In genomic region chr1:151314137-151314875, GRCh38 we compare ENCODE assay signal across 8 cellular contexts. TPM values are rescaled to one million over a fixed set of nuclear protein-coding genes. Genes with fewer than 3 reads are reported as not detected.
A peak's percentile ranks its signal among the peaks of the same experiment; 100 is the strongest.
DNase-seq lines count a peak whose midpoint lies in the region; ATAC-seq and TF ChIP-seq lines count a peak whose summit lies in the region.

No MANE protein-coding gene starts in this region.

- no peaks in the 10 kb centered on the region for H3K9me3 Mint-ChIP-seq in natural killer cell

- H3K27me3 ChIP-seq in SJCRH30 (no peaks in the 10 kb centered on the region), fibroblast of lung (ENCODE audit: control insufficient read depth, insufficient read depth, low read length) (no peaks in the 10 kb centered on the region)

- H3K4me2 ChIP-seq in fibroblast of lung (ENCODE audit: extremely low read depth, insufficient read depth, low read length), result peak overlapping the region; percentile 59

- H3K36me3 ChIP-seq in SJCRH30, result peaks cover 14% of the 10 kb centered on the region
- H3K36me3 ChIP-seq in fibroblast of lung (ENCODE audit: control insufficient read depth, insufficient read depth, low read length), result peaks cover 12% of the 10 kb centered on the region

- no peak overlapping the region for H3K4me3 Mint-ChIP-seq in natural killer cell

- H3K4me1 Mint-ChIP-seq in natural killer cell, result peaks cover 26 to 40% of the 10 kb centered on the region in 2 donors

- DNase-seq in AG09309 (ENCODE audit: low read depth), result peak; percentile 32
- peak; percentile 32 to 45 for DNase-seq in SJCRH30
- peak; percentile 88 to 92 for DNase-seq in fibroblast of lung (ENCODE audit: low read depth in 2 of 2)
- no peak for DNase-seq in natural killer cell
- DNase-seq in activated CD4-positive, alpha-beta T cell treated with anti-CD3 and anti-CD28 coated beads for 48 hours, result no peak

- no peak overlapping the region for H2AFZ ChIP-seq in fibroblast of lung (ENCODE audit: low read length)

- H3K9ac ChIP-seq in fibroblast of lung (ENCODE audit: insufficient read depth, low read length), result no peak overlapping the region

- H3K27ac ChIP-seq in SJCRH30 (peak overlapping the region; percentile 29; the same call in 1 of the 2 replicates), fibroblast of lung (ENCODE audit: insufficient read depth, low read length) (peak overlapping the region; percentile 95)

- peaks cover 25% of the 10 kb centered on the region for H3K79me2 ChIP-seq in fibroblast of lung (ENCODE audit: control insufficient read depth, insufficient read depth, low read length)

- ATAC-seq in natural killer cell, result no peak
- ATAC-seq in GM18520 (IDR thresholded peaks at IDR 0.05; ENCODE audit: unreplicated experiment), result no peak
- no peak for ATAC-seq in GM19455 (IDR thresholded peaks at IDR 0.05; ENCODE audit: unreplicated experiment)
- no peak for ATAC-seq in GM18511 (IDR thresholded peaks at IDR 0.05; ENCODE audit: unreplicated experiment)

- H4K20me1 ChIP-seq in fibroblast of lung (ENCODE audit: control insufficient read depth, extremely low read depth, insufficient read depth, low read length), result no peaks in the 10 kb centered on the region

- TF ChIP-seq CTCF in AG09309 (IDR thresholded peaks at IDR 0.05; ENCODE audit: control insufficient read depth, insufficient read depth, low read depth, low read length, missing control alignments) (no peak), fibroblast of lung (conservative IDR thresholded peaks at IDR 0.05 in 1 of 2, IDR thresholded peaks at IDR 0.05 in 1 of 2; ENCODE audit: low read depth in 1 of 2, low read length in 2 of 2) (no peak), natural killer cell (IDR thresholded peaks at IDR 0.05) (no peak)

- H3K36me3 Mint-ChIP-seq in natural killer cell, result no peaks in the 10 kb centered on the region

- H3K9me3 ChIP-seq in SJCRH30 (replicated peaks) (no peaks in the 10 kb centered on the region), fibroblast of lung (ENCODE audit: control insufficient read depth, insufficient read depth, low read depth, low read length) (no peaks in the 10 kb centered on the region)

- H3K4me3 ChIP-seq in AG09309 (ENCODE audit: control insufficient read depth, low read depth, low read length), result no peak overlapping the region
- no peak overlapping the region for H3K4me3 ChIP-seq in SJCRH30
- H3K4me3 ChIP-seq in fibroblast of lung (replicated peaks in 1 of 4; ENCODE audit: control extremely low read depth in 1 of 4, insufficient read depth in 1 of 4, low read depth in 3 of 4, low read length in 4 of 4), result peak overlapping the region in 1 of 4 experiments; percentile 20

- H3K27ac Mint-ChIP-seq in natural killer cell, result peak overlapping the region; percentile 21 to 27

- intact Hi-C loops in natural killer cell (cut with micrococcal nuclease), result no loop called here

- H3K27me3 Mint-ChIP-seq in natural killer cell (ENCODE audit: low read depth in 2 of 2), result no peaks in the 10 kb centered on the region

- H3K4me1 ChIP-seq in SJCRH30 (peaks cover 44% of the 10 kb centered on the region), fibroblast of lung (ENCODE audit: control insufficient read depth, extremely low read depth, insufficient read depth, low read length) (peaks cover 49% of the 10 kb centered on the region)

RNA-seq across cellular contexts. Expression of gene PI4KB, which starts 12.9 kb away (rescaled TPM):
- 29.4 and 32.3 TPM in 2 replicates for total RNA-seq in SJCRH30 (2014; rRNA removed; shearing (Covaris generic))
- 42.1 and 65.7 TPM in 2 replicates for total RNA-seq in fibroblast of lung
- 75.4 and 92.9 TPM in 2 replicates for polyA plus RNA-seq in fibroblast of lung
- 47.5 and 58.3 TPM in 2 replicates for polyA plus RNA-seq in fibroblast of lung (2012)
- polyA minus RNA-seq in fibroblast of lung (ENCODE audit: low replicate concordance), result 181 and 222 TPM in 2 replicates
- total RNA-seq in natural killer cell, result 10 to 100 TPM; 68.2 to 99.3 (median 95.0) TPM

RNA-seq across cellular contexts. Expression of gene ZNF687, which starts 32.2 kb away (rescaled TPM):
- 16.1 and 17.6 TPM in 2 replicates for total RNA-seq in SJCRH30 (2014; rRNA removed; shearing (Covaris generic))
- 8.2 and 11.7 TPM in 2 replicates for total RNA-seq in fibroblast of lung
- polyA plus RNA-seq in fibroblast of lung, result 7.2 and 7.6 TPM in 2 replicates
- 9.0 and 9.6 TPM in 2 replicates for polyA plus RNA-seq in fibroblast of lung (2012)
- 41.4 and 61.9 TPM in 2 replicates for polyA minus RNA-seq in fibroblast of lung (ENCODE audit: low replicate concordance)
- 10 to 100 TPM; 48.1 to 52.2 (median 48.6) TPM for total RNA-seq in natural killer cell

RNA-seq across cellular contexts. Expression of gene RFX5, which starts 32.7 kb away (rescaled TPM):
- total RNA-seq in SJCRH30 (2014; rRNA removed; shearing (Covaris generic)), result 29.1 and 33.2 TPM in 2 replicates
- total RNA-seq in fibroblast of lung, result 21.6 and 35.5 TPM in 2 replicates
- 18.4 and 20.1 TPM in 2 replicates for polyA plus RNA-seq in fibroblast of lung
- polyA plus RNA-seq in fibroblast of lung (2012), result 15.2 and 16.1 TPM in 2 replicates
- 20.7 and 104 TPM in 2 replicates for polyA minus RNA-seq in fibroblast of lung (ENCODE audit: low replicate concordance)
- total RNA-seq in natural killer cell, result 100 to 1,000 TPM in 2 of 3 donors, 10 to 100 TPM in 1; 72.6 to 111 (median 110) TPM

RNA-seq across cellular contexts. Expression of gene SELENBP1, which starts 58.2 kb away (rescaled TPM):
- total RNA-seq in SJCRH30 (2014; rRNA removed; shearing (Covaris generic)), result 10.4 and 11.8 TPM in 2 replicates
- total RNA-seq in fibroblast of lung (59.6 and 65.9 TPM in 2 replicates), natural killer cell (not detected)
- polyA plus RNA-seq in fibroblast of lung, result 60.6 and 85.4 TPM in 2 replicates
- 54.3 and 72.6 TPM in 2 replicates for polyA plus RNA-seq in fibroblast of lung (2012)
- polyA minus RNA-seq in fibroblast of lung (ENCODE audit: low replicate concordance), result 58.4 and 79.8 TPM in 2 replicates

RNA-seq across cellular contexts. Expression of gene PSMD4, which starts 59.8 kb away (rescaled TPM):
- 130 and 132 TPM in 2 replicates for total RNA-seq in SJCRH30 (2014; rRNA removed; shearing (Covaris generic))
- total RNA-seq in fibroblast of lung, result 193 and 240 TPM in 2 replicates
- 210 and 282 TPM in 2 replicates for polyA plus RNA-seq in fibroblast of lung
- polyA plus RNA-seq in fibroblast of lung (2012), result 214 and 281 TPM in 2 replicates
- 143 and 181 TPM in 2 replicates for polyA minus RNA-seq in fibroblast of lung (ENCODE audit: low replicate concordance)
- total RNA-seq in natural killer cell, result 100 to 1,000 TPM in 1 of 3 donors, 10 to 100 TPM in 2; 94.2 to 101 (median 99.3) TPM

Comparison
In these comparisons a context has a peak if more than half of its experiments do, and no peak if none do; other contexts are left out.
1. DNase-seq: peak in AG09309 (single experiment), SJCRH30 (2 of 2) and fibroblast of lung (2 of 2); none in natural killer cell (single experiment) and activated CD4-positive, alpha-beta T cell treated with anti-CD3 and anti-CD28 coated beads for 48 hours (single experiment).